In the genomic region with DNA sequence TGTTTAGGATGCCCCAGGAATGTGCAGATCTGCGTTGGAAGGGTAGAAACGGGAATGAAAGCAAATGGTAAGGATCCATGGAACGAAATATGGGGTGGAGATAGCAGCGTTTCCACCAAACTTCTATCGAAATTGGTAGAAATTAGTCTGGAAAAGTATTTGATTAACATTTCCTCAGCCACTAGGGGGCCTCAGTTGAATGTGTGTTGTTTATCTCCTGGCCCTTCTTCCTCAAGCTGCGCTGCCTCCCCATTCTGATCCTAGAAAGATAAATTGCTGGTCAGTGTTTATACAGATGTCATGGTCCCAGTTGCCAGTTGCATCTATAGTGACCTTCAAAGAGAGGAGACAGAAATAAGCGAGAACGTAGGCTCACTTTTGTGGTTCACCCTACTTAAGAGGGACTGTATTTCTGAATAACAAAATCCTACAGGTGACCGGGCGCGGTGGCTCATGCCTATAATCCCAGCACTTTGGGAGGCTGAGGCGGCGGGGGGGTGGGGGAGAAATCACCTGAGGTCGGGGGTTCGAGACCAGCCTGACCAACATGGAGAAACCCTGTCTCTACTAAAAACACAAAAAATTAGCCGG, we compare ENCODE assay signal across 8 cellular contexts.
DNase-seq lines count a peak whose midpoint lies in the region; ATAC-seq and TF ChIP-seq lines count a peak whose summit lies in the region.

No MANE protein-coding gene starts in this region.

- ATAC-seq in RWPE2 (ENCODE audit: low read depth) (peak; percentile 38; the same call in 1 of the 3 replicates), GM19328 (IDR thresholded peaks at IDR 0.05; ENCODE audit: unreplicated experiment) (no peak), GM21576 (IDR thresholded peaks at IDR 0.05; ENCODE audit: unreplicated experiment) (no peak)

- TF ChIP-seq CTCF in KMS-11 (conservative IDR thresholded peaks at IDR 0.05; ENCODE audit: low read depth, low read length) (peak; percentile 85), RWPE2 (IDR thresholded peaks at IDR 0.05; ENCODE audit: poor library complexity, severe bottlenecking) (peak; percentile 95)

- no peak overlapping the region for H2AFZ ChIP-seq in KMS-11 (ENCODE audit: low read depth)

- DNase-seq in EL (peak; percentile 30), RWPE2 (ENCODE audit: low spot score) (no peak), glomerular endothelial cell (ENCODE audit: extremely low read depth, low read depth, low spot score) (peak; percentile 39), DMS79 treated with DMSO at 0.1 percent for 48 hours (lab: John Stamatoyannopoulos, UW) (no peak)
- DNase-seq in central memory CD4-positive, alpha-beta T cell, result no peak

- H3K4me1 ChIP-seq in KMS-11 (ENCODE audit: low read depth, poor library complexity, severe bottlenecking) (no peaks in the 10 kb centered on the region), RWPE2 (ENCODE audit: insufficient read depth, poor library complexity, severe bottlenecking) (no peaks in the 10 kb centered on the region)

- H3K36me3 ChIP-seq in KMS-11 (ENCODE audit: insufficient read depth) (no peaks in the 10 kb centered on the region), RWPE2 (ENCODE audit: low read depth) (no peaks in the 10 kb centered on the region)

- no peak overlapping the region for H3K4me3 ChIP-seq in KMS-11 (IDR thresholded peaks at IDR 0.05; ENCODE audit: insufficient read depth, low read depth, low read length)
- no peak overlapping the region for H3K4me3 ChIP-seq in RWPE2 (ENCODE audit: severe bottlenecking)

- no peaks in the 10 kb centered on the region for H4K20me1 ChIP-seq in KMS-11 (ENCODE audit: insufficient read depth)

- H3K9ac ChIP-seq in KMS-11, result no peak overlapping the region

- no peak overlapping the region for H3K27ac ChIP-seq in KMS-11
- H3K27ac ChIP-seq in RWPE2 (ENCODE audit: poor library complexity, severe bottlenecking), result no peak overlapping the region

- H3K79me2 ChIP-seq in KMS-11 (ENCODE audit: insufficient read depth, low read depth), result no peaks in the 10 kb centered on the region

- H3K27me3 ChIP-seq in KMS-11 (ENCODE audit: insufficient read depth, low read depth) (no peaks in the 10 kb centered on the region), RWPE2 (ENCODE audit: insufficient read depth, poor library complexity, severe bottlenecking) (no peaks in the 10 kb centered on the region)

- no peaks in the 10 kb centered on the region for H3K9me3 ChIP-seq in RWPE2 (ENCODE audit: severe bottlenecking)

- H3K4me2 ChIP-seq in KMS-11, result no peak overlapping the region

Comparison
In these comparisons a context has a peak if more than half of its experiments do, and no peak if none do; other contexts are left out.
1. DNase-seq: peak in EL (single experiment) and glomerular endothelial cell (single experiment); none in RWPE2 (single experiment), central memory CD4-positive, alpha-beta T cell (single experiment) and DMS79 treated with DMSO at 0.1 percent for 48 hours (single experiment).